8 cellular contexts compared by ENCODE assay signal in genomic region chr5:177429248-177430045, GRCh38. TPM values are rescaled to one million over a fixed set of nuclear protein-coding genes. Genes with fewer than 3 reads are reported as not detected.
DNase-seq lines count a peak whose midpoint lies in the region; ATAC-seq lines count a peak whose summit lies in the region.

No MANE protein-coding gene starts in this region.

- CTCF ChIA-PET in activated CD4-positive, alpha-beta memory T cell treated with anti-CD3 and anti-CD28 coated beads for 36 hours (lab: Charles Lee) = interaction anchor here (1.3 to 15.3 kb wide), 6 partner anchors 14 to 40 kb away, joined by 3 to 220 read pairs (median 58); partner anchors contain the start of genes PFN3 and PRR7

- no peaks in the 10 kb centered on the region for H3K9me3 Mint-ChIP-seq in activated CD4-positive, alpha-beta memory T cell treated with anti-CD3 and anti-CD28 coated beads for 36 hours

- peaks cover 57% of the 10 kb centered on the region for H3K36me3 Mint-ChIP-seq in activated CD4-positive, alpha-beta memory T cell treated with anti-CD3 and anti-CD28 coated beads for 36 hours

- peaks cover 62% of the 10 kb centered on the region for H3K4me1 Mint-ChIP-seq in activated CD4-positive, alpha-beta memory T cell treated with anti-CD3 and anti-CD28 coated beads for 36 hours (ENCODE audit: low read depth)

- intact Hi-C loops in activated CD4-positive, alpha-beta memory T cell treated with anti-CD3 and anti-CD28 coated beads for 36 hours (cut with micrococcal nuclease) = loop anchor here (1.0 to 2.0 kb wide), 6 partner anchors 11 to 73 kb away; partner anchors contain the start of gene RGS14
- intact Hi-C loops in Right ventricle myocardium inferior (cut with DNase I) = no loop called here

- ATAC-seq in Right ventricle myocardium inferior = no peak
- no peak for ATAC-seq in HG02588 (IDR thresholded peaks at IDR 0.05; ENCODE audit: unreplicated experiment)
- ATAC-seq in GM19035 (IDR thresholded peaks at IDR 0.05; ENCODE audit: unreplicated experiment) = no peak
- ATAC-seq in GM18520 (IDR thresholded peaks at IDR 0.05; ENCODE audit: unreplicated experiment) = no peak

- H3K27me3 Mint-ChIP-seq in activated CD4-positive, alpha-beta memory T cell treated with anti-CD3 and anti-CD28 coated beads for 36 hours = no peaks in the 10 kb centered on the region

- peak overlapping the region; percentile 97 for H3K4me3 Mint-ChIP-seq in activated CD4-positive, alpha-beta memory T cell treated with anti-CD3 and anti-CD28 coated beads for 36 hours

- H3K27ac Mint-ChIP-seq in activated CD4-positive, alpha-beta memory T cell treated with anti-CD3 and anti-CD28 coated beads for 36 hours = peak overlapping the region; percentile 97

- DNase-seq in Kasumi-1 (lab: John Stamatoyannopoulos, UW) = peak; percentile 96
- DNase-seq in activated CD4-positive, alpha-beta memory T cell treated with anti-CD3 and anti-CD28 coated beads for 36 hours = peak; percentile 97
- peak; percentile 91 for DNase-seq in Right ventricle myocardium inferior (ENCODE audit: missing footprints)
- peak; percentile 90 for DNase-seq in stimulated activated CD4-positive, alpha-beta T cell treated with anti-CD3 and anti-CD28 coated beads, Interleukin-2, amount 100 ng/mL, for 4 hours (ENCODE audit: low read depth)
- DNase-seq in cerebellum (ENCODE audit: low spot score) = no peak

- POLR2A ChIA-PET in activated CD4-positive, alpha-beta memory T cell treated with anti-CD3 and anti-CD28 coated beads for 36 hours (lab: Charles Lee) = interaction anchor here (0.6 to 10.6 kb wide), 8 partner anchors 14 to 66 kb away, joined by 3 to 319 read pairs (median 7); partner anchors contain the start of gene PRR7

RNA-seq across cellular contexts. Expression of gene GRK6, which starts 3.0 kb away (rescaled TPM):
- 100 to 1,000 TPM; 177 to 178 TPM for total RNA-seq in activated CD4-positive, alpha-beta memory T cell treated with anti-CD3 and anti-CD28 coated beads for 36 hours
- total RNA-seq in Right ventricle myocardium inferior (18.1 TPM), cerebellum (16.2 TPM)

RNA-seq across cellular contexts. Expression of gene PRR7, which starts 17.2 kb away (rescaled TPM):
- total RNA-seq in activated CD4-positive, alpha-beta memory T cell treated with anti-CD3 and anti-CD28 coated beads for 36 hours = 10 to 100 TPM; 13.3 to 13.6 TPM
- total RNA-seq in Right ventricle myocardium inferior = 1.4 TPM
- total RNA-seq in cerebellum = 5.9 TPM

RNA-seq across cellular contexts. Expression of gene F12, which starts 20.1 kb away (rescaled TPM):
- total RNA-seq in activated CD4-positive, alpha-beta memory T cell treated with anti-CD3 and anti-CD28 coated beads for 36 hours = 1 to 10 TPM; 5.1 to 5.9 TPM
- total RNA-seq in Right ventricle myocardium inferior (not detected), cerebellum (3.3 TPM)

RNA-seq across cellular contexts. Expression of gene PFN3, which starts 29.0 kb away (rescaled TPM):
- not detected for total RNA-seq in activated CD4-positive, alpha-beta memory T cell treated with anti-CD3 and anti-CD28 coated beads for 36 hours
- total RNA-seq in Right ventricle myocardium inferior (not detected), cerebellum (not detected)

RNA-seq across cellular contexts. Expression of gene DBN1, which starts 44.0 kb away (rescaled TPM):
- 10 to 100 TPM; 12.1 to 15.9 TPM for total RNA-seq in activated CD4-positive, alpha-beta memory T cell treated with anti-CD3 and anti-CD28 coated beads for 36 hours
- total RNA-seq in Right ventricle myocardium inferior = 32.2 TPM
- 139 TPM for total RNA-seq in cerebellum
